In the genomic region with DNA sequence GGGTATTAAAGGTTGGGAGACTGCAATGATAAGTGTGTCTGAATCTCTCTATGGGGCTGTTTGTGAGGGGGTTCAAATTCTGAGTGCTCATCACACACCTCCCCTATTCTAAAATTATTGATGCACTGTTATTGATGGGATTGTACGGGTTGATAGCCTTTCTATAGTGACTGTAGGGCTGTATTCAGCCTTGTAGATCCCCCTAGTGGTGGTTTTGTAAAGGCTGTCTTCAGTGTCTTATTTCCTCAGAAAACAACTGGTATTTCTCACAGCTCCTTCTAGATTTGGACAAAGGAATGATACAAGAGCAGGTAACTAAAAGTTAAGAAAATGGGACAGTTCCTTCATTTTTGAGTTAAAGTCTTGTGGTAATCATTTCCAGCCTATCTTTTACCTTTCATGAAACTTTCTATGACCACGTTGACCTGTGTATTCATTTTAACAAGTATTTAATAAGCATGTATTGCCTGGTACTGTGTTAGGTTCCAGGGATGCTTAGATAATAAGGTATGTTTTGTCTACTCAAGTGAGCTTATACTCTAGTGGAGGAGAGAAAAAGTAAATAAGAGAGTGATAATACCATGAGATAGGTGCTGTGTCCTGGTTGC, we compare ENCODE assay signal across 8 cellular contexts. TPM values are rescaled to one million over a fixed set of nuclear protein-coding genes. Genes with fewer than 3 reads are reported as not detected.
DNase-seq lines count a peak whose midpoint lies in the region; ATAC-seq and TF ChIP-seq lines count a peak whose summit lies in the region.

No MANE protein-coding gene starts in this region.

- TF ChIP-seq CTCF in MCF 10A (IDR thresholded peaks at IDR 0.05; ENCODE audit: unreplicated experiment), result peak; percentile 72
- peak; percentile 23 to 56 (median 47) for TF ChIP-seq CTCF in vagina (IDR thresholded peaks at IDR 0.05)

- no peaks in the 10 kb centered on the region for H3K27me3 ChIP-seq in vagina

- no TSS peak for BruUV-seq in MCF 10A (replicated peaks; lab: Mats Ljungman, UMichigan)

- ATAC-seq in GM19395 (IDR thresholded peaks at IDR 0.05; ENCODE audit: unreplicated experiment) (peak; percentile 88), HG03460 (IDR thresholded peaks at IDR 0.05; ENCODE audit: unreplicated experiment) (peak; percentile 70), left lobe of liver (peak; percentile 95)

- H3K36me3 ChIP-seq in vagina, result peaks cover 0 to 54% of the 10 kb centered on the region in 2 donors

- no peaks in the 10 kb centered on the region for H3K9me3 Mint-ChIP-seq in MCF 10A (ENCODE audit: unreplicated experiment)

- H3K27ac ChIP-seq in vagina, result no peak overlapping the region

- peaks cover 7% of the 10 kb centered on the region for H3K4me1 ChIP-seq in vagina

- H3K4me1 Mint-ChIP-seq in MCF 10A (ENCODE audit: insufficient read depth, unreplicated experiment), result peaks cover 4% of the 10 kb centered on the region

- POLR2A ChIA-PET in MCF 10A (lab: Yijun Ruan, JAX), result interaction anchor here (0.7 to 3.2 kb wide), 12 partner anchors 9 to 597 kb away, joined by 3 to 23 read pairs (median 4); a partner anchor contains a TSS

- CTCF ChIA-PET in MCF 10A (lab: Yijun Ruan, JAX), result interaction anchor here (0.7 to 3.2 kb wide), 33 partner anchors 9 to 617 kb away, joined by 3 to 38 read pairs (median 3); a partner anchor contains a TSS

- no peak overlapping the region for H3K4me3 Mint-ChIP-seq in MCF 10A (ENCODE audit: unreplicated experiment)

- H3K4me3 ChIP-seq in vagina, result no peak overlapping the region

- no peaks in the 10 kb centered on the region for H3K27me3 Mint-ChIP-seq in MCF 10A (ENCODE audit: insufficient read depth, unreplicated experiment)

- peaks cover 47% of the 10 kb centered on the region for H3K36me3 Mint-ChIP-seq in MCF 10A (ENCODE audit: insufficient read depth, unreplicated experiment)

- peak; percentile 41 for DNase-seq in DMS79 treated with DMSO at 0.1 percent for 48 hours (lab: John Stamatoyannopoulos, UW)
- peak; percentile 47 for DNase-seq in NOMO-1 treated with DMSO at 0.1 percent for 48 hours (lab: John Stamatoyannopoulos, UW; ENCODE audit: unreplicated experiment)
- peak; percentile 57 for DNase-seq in MCF 10A (ENCODE audit: unreplicated experiment)
- no peak for DNase-seq in left lobe of liver (ENCODE audit: low spot score)
- DNase-seq in vagina (ENCODE audit: extremely low spot score in 2 of 2), result no peak
- no peak for DNase-seq in NCI-H510A treated with DMSO at 0.1 percent for 48 hours (lab: John Stamatoyannopoulos, UW)

- no peaks in the 10 kb centered on the region for H3K9me3 ChIP-seq in vagina

- TF ChIP-seq POLR2A in vagina (IDR thresholded peaks at IDR 0.05), result no peak

- no peak overlapping the region for H3K27ac Mint-ChIP-seq in MCF 10A (ENCODE audit: low read depth, unreplicated experiment)

- intact Hi-C loops in MCF 10A (cut with micrococcal nuclease) (loop anchor here (1.0 to 5.0 kb wide), 4 partner anchors 79 to 544 kb away; a partner anchor contains a TSS), vagina (cut with DNase I) (loop anchor here (10.0 kb wide), 1 partner anchor 226 kb away; a partner anchor contains a TSS)

RNA-seq across cellular contexts. Expression of a gene that starts 21.2 kb away (rescaled TPM):
- total RNA-seq in MCF 10A (2022) (75.8 and 84.4 TPM in 2 replicates), left lobe of liver (54.6 TPM), vagina (75.1 TPM)

Comparison
In these comparisons a context has a peak if more than half of its experiments do, and no peak if none do; other contexts are left out.
1. DNase-seq: peak in DMS79 treated with DMSO at 0.1 percent for 48 hours (single experiment), NOMO-1 treated with DMSO at 0.1 percent for 48 hours (single experiment) and MCF 10A (single experiment); none in left lobe of liver (single experiment), vagina (0 of 2) and NCI-H510A treated with DMSO at 0.1 percent for 48 hours (single experiment).
2. Peak in every context shown above with its lines, with median percentiles within 50 percentile points of each other: ATAC-seq.